8 cellular contexts compared by ENCODE assay signal in genomic region chr18:8706545-8706980, GRCh38. TPM values are rescaled to one million over a fixed set of nuclear protein-coding genes. Genes with fewer than 3 reads are reported as not detected.
A peak's percentile ranks its signal among the peaks of the same experiment; 100 is the strongest.
DNase-seq lines count a peak whose midpoint lies in the region; ATAC-seq and TF ChIP-seq lines count a peak whose summit lies in the region.

No MANE protein-coding gene starts in this region.

- CTCF ChIA-PET in MCF 10A (lab: Yijun Ruan, JAX) = interaction anchor here (0.6 to 2.4 kb wide), 13 partner anchors 9 to 378 kb away, joined by 3 to 17 read pairs (median 3); no protein-coding TSS in a partner anchor

- peaks cover 6 to 7% of the 10 kb centered on the region in 2 donors for H3K4me1 ChIP-seq in mucosa of rectum (ENCODE audit: control insufficient read depth in 2 of 2, insufficient read depth in 2 of 2, low read length in 2 of 2)

- no TSS peak for BruUV-seq in MCF 10A (replicated peaks; lab: Mats Ljungman, UMichigan)

- H3K27ac Mint-ChIP-seq in MCF 10A (ENCODE audit: low read depth, unreplicated experiment) = no peak overlapping the region

- peak; percentile 61 for DNase-seq in D341Med (ENCODE audit: low spot score)
- DNase-seq in NB4 (ENCODE audit: low read depth) = peak; percentile 17
- no peak for DNase-seq in MCF 10A (ENCODE audit: unreplicated experiment)
- DNase-seq in A172 (ENCODE audit: low spot score) = no peak
- DNase-seq in NCI-H2171 (lab: John Stamatoyannopoulos, UW) = no peak

- ATAC-seq in GM19397 (IDR thresholded peaks at IDR 0.05; ENCODE audit: unreplicated experiment) = no peak
- no peak for ATAC-seq in HG03095 (IDR thresholded peaks at IDR 0.05; ENCODE audit: unreplicated experiment)

- peak overlapping the region; percentile 9 to 34 for H3K9ac ChIP-seq in mucosa of rectum (ENCODE audit: low read depth in 1 of 2, low read length in 2 of 2)

- H3K36me3 ChIP-seq in mucosa of rectum (ENCODE audit: control insufficient read depth in 2 of 2, insufficient read depth in 2 of 2, low read length in 2 of 2) = no peaks in the 10 kb centered on the region

- no peaks in the 10 kb centered on the region for H3K27me3 Mint-ChIP-seq in MCF 10A (ENCODE audit: insufficient read depth, unreplicated experiment)

- peaks cover 24 to 36% of the 10 kb centered on the region in 2 donors for H3K27me3 ChIP-seq in mucosa of rectum (ENCODE audit: control insufficient read depth in 2 of 2, insufficient read depth in 2 of 2, low read length in 2 of 2)

- no peaks in the 10 kb centered on the region for H3K9me3 ChIP-seq in mucosa of rectum (ENCODE audit: control insufficient read depth in 2 of 2, low read length in 2 of 2)

- intact Hi-C loops in MCF 10A (cut with micrococcal nuclease) = loop anchor here (5.0 kb wide), 1 partner anchor 96 kb away; no protein-coding TSS in a partner anchor

- POLR2A ChIA-PET in MCF 10A (lab: Yijun Ruan, JAX) = interaction anchor here (0.6 to 3.6 kb wide), 11 partner anchors 18 to 431 kb away, joined by 3 to 23 read pairs (median 6); partner anchors contain the start of gene ANKRD12

- H3K36me3 Mint-ChIP-seq in MCF 10A (ENCODE audit: insufficient read depth, unreplicated experiment) = peaks cover 7% of the 10 kb centered on the region

- peaks cover 25% of the 10 kb centered on the region for H3K4me1 Mint-ChIP-seq in MCF 10A (ENCODE audit: insufficient read depth, unreplicated experiment)

- TF ChIP-seq CTCF in NB4 (IDR thresholded peaks at IDR 0.05; ENCODE audit: low read depth, low read length) = no peak
- TF ChIP-seq CTCF in MCF 10A (IDR thresholded peaks at IDR 0.05; ENCODE audit: unreplicated experiment) = no peak

- H3K4me3 ChIP-seq in NB4 (ENCODE audit: low read depth, low read length) = no peak overlapping the region
- peak overlapping the region; percentile 59 for H3K4me3 ChIP-seq in mucosa of rectum (ENCODE audit: low read length in 2 of 2)

- no peak for TF ChIP-seq POLR2A in NB4 (IDR thresholded peaks at IDR 0.05; ENCODE audit: extremely low read depth, insufficient read length)

- H3K9me3 Mint-ChIP-seq in MCF 10A (ENCODE audit: unreplicated experiment) = no peaks in the 10 kb centered on the region

- peak overlapping the region; percentile 91 for H3K4me3 Mint-ChIP-seq in MCF 10A (ENCODE audit: unreplicated experiment)

- H3K27ac ChIP-seq in mucosa of rectum (ENCODE audit: low read depth in 2 of 2, low read length in 2 of 2) = peak overlapping the region in 1 of 2 donors; percentile 23

RNA-seq across cellular contexts. Expression of gene MTCL1, which starts 1.2 kb away (rescaled TPM):
- total RNA-seq in MCF 10A (2022) = 11.6 and 19.8 TPM in 2 replicates
- 33.6 and 39.6 TPM in 2 replicates for total RNA-seq in A172 (2014; rRNA removed; shearing (Covaris generic))

Comparison
In these comparisons a context has a peak if more than half of its experiments do, and no peak if none do; other contexts are left out.
1. DNase-seq: peak in D341Med (single experiment) and NB4 (single experiment); none in MCF 10A (single experiment), A172 (single experiment) and NCI-H2171 (single experiment).